Comparison of ENCODE assay signal across 8 cellular contexts in genomic region chr4:7335363-7336066, GRCh38.
DNase-seq lines count a peak whose midpoint lies in the region; ATAC-seq and TF ChIP-seq lines count a peak whose summit lies in the region.

No MANE protein-coding gene starts in this region.

- TF ChIP-seq EP300 in gastroesophageal sphincter (IDR thresholded peaks at IDR 0.05) = no peak

- H3K27ac ChIP-seq in gastroesophageal sphincter = peak overlapping the region in 2 of 4 donors; percentile 9 to 17

- no peak overlapping the region for H3K27ac Mint-ChIP-seq in activated T-helper 17 cell treated with anti-CD3 and anti-CD28 coated beads, Interleukin-2, amount 50 U/mL, for 72 hours

- peaks cover 0 to 39% (median 4%) of the 10 kb centered on the region in 3 donors for H3K4me1 ChIP-seq in gastroesophageal sphincter

- no peaks in the 10 kb centered on the region for H3K9me3 Mint-ChIP-seq in activated T-helper 17 cell treated with anti-CD3 and anti-CD28 coated beads, Interleukin-2, amount 50 U/mL, for 72 hours

- peak in 3 of 4 experiments; percentile 43 to 79 (median 47) for TF ChIP-seq CTCF in gastroesophageal sphincter (IDR thresholded peaks at IDR 0.05)

- no peaks in the 10 kb centered on the region for H3K9me3 ChIP-seq in gastroesophageal sphincter

- H3K4me1 Mint-ChIP-seq in activated T-helper 17 cell treated with anti-CD3 and anti-CD28 coated beads, Interleukin-2, amount 50 U/mL, for 72 hours = no peaks in the 10 kb centered on the region

- ATAC-seq in GM18861 (IDR thresholded peaks at IDR 0.05; ENCODE audit: unreplicated experiment) = peak; percentile 51
- ATAC-seq in activated T-helper 17 cell treated with anti-CD3 and anti-CD28 coated beads, Interleukin-2, amount 50 U/mL, for 72 hours (replicated peaks) = peak; percentile 46
- peak; percentile 41 for ATAC-seq in gastroesophageal sphincter
- no peak for ATAC-seq in HG03520 (IDR thresholded peaks at IDR 0.05; ENCODE audit: unreplicated experiment)

- intact Hi-C loops in posterior cingulate gyrus (cut with DNase I) = loop anchor here (2.0 kb wide), 1 partner anchor 143 kb away; the partner anchor contains the start of gene SORCS2

- peak; percentile 80 for DNase-seq in AG20443 (ENCODE audit: low spot score)
- peak; percentile 34 for DNase-seq in NCI-H774 (lab: John Stamatoyannopoulos, UW)
- peak in 9 of 10 donors; percentile 57 to 95 (median 80) for DNase-seq in posterior cingulate gyrus
- DNase-seq in DMS114 treated with DMSO at 0.1 percent for 48 hours (lab: John Stamatoyannopoulos, UW; ENCODE audit: unreplicated experiment) = no peak

- H3K27me3 ChIP-seq in gastroesophageal sphincter = no peaks in the 10 kb centered on the region

- TF ChIP-seq POLR2A in gastroesophageal sphincter (IDR thresholded peaks at IDR 0.05) = no peak

- H3K36me3 ChIP-seq in gastroesophageal sphincter = no peaks in the 10 kb centered on the region

- no peak overlapping the region for H3K4me3 Mint-ChIP-seq in activated T-helper 17 cell treated with anti-CD3 and anti-CD28 coated beads, Interleukin-2, amount 50 U/mL, for 72 hours

- H3K27me3 Mint-ChIP-seq in activated T-helper 17 cell treated with anti-CD3 and anti-CD28 coated beads, Interleukin-2, amount 50 U/mL, for 72 hours = peaks cover 8% of the 10 kb centered on the region

- no peaks in the 10 kb centered on the region for H3K36me3 Mint-ChIP-seq in activated T-helper 17 cell treated with anti-CD3 and anti-CD28 coated beads, Interleukin-2, amount 50 U/mL, for 72 hours (ENCODE audit: low read depth)

- WGBS in gastroesophageal sphincter (ENCODE audit: low coverage in 1 of 2), 2 donors = 20 to 93% methylated on average over 2 to 3 of the region's 24 CpGs

- H3K4me3 ChIP-seq in gastroesophageal sphincter = no peak overlapping the region
